ENCODE assay signal across 8 cellular contexts in the genomic region with DNA sequence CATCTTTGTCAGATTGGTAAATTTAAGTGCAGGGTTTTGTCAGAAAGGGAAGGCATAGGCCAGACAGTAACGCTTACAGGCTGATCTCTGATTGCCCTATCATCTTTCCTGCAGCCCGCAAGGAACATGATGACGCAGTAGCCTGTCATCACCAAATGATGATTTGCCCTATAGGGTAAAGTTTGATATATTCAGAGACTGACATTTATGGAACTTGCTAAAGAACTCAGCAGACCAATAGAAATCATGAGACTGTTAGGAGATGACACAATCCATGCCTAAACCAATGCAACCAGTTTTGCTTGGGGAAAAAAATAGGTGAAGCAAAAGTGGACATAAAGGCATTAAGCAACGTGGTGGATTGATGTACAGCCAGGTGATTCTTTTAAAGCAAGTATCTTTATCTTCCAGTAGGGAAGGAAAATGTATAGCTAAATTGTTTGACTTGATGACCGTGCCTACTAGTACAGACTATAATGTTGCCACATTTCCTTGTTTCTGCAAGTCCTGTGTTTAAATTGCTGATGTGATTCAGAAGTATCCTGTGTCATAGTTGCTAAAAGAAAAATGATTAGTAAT. TPM values are rescaled to one million over a fixed set of nuclear protein-coding genes. Genes with fewer than 3 reads are reported as not detected.
DNase-seq lines count a peak whose midpoint lies in the region; TF ChIP-seq lines count a peak whose summit lies in the region.

No MANE protein-coding gene starts in this region.

- in situ Hi-C loops in HAP-1 (cut with MboI; ENCODE audit: low sequenced_read_pairs) = no loop called here

- WGBS in endodermal cell (ENCODE audit: insufficient coverage in 1 of 2, insufficient read length in 1 of 2), 2 experiments = 92 to 100% methylated on average over 5 of the region's 5 CpGs

- peak overlapping the region; percentile 73 for H3K4me3 Mint-ChIP-seq in T-helper 1 cell treated with Interleukin-12 subunit alpha and Interleukin-12 subunit beta and Interleukin-4 antibody, amounts not matched to agents 30 μg/mL and 1 μg/mL, for 36 hours
- H3K4me3 Mint-ChIP-seq in endodermal cell = peak overlapping the region; percentile 87

- H3K4me1 ChIP-seq in endodermal cell (ENCODE audit: control insufficient read depth, insufficient read depth, low read length) (no peaks in the 10 kb centered on the region), HAP-1 (peaks cover 14% of the 10 kb centered on the region)

- intact Hi-C loops in dorsolateral prefrontal cortex (cut with DNase I) = loop anchor here (2.0 to 10.0 kb wide), 3 partner anchors 73 to 227 kb away; partner anchors contain the start of genes GOPC (in 1 of the 2) and SLC35F1 (in 1 of the 2)

- H3K36me3 ChIP-seq in endodermal cell (ENCODE audit: control insufficient read depth, insufficient read depth, low read length) (peaks cover 43% of the 10 kb centered on the region), HAP-1 (replicated peaks) (peaks cover 2% of the 10 kb centered on the region; the same call in 1 of the 2 replicates)

- no peaks in the 10 kb centered on the region for H3K9me3 Mint-ChIP-seq in T-helper 1 cell treated with Interleukin-12 subunit alpha and Interleukin-12 subunit beta and Interleukin-4 antibody, amounts not matched to agents 30 μg/mL and 1 μg/mL, for 36 hours
- H3K9me3 Mint-ChIP-seq in endodermal cell = no peaks in the 10 kb centered on the region

- peaks cover 21% of the 10 kb centered on the region for H3K9me3 ChIP-seq in endodermal cell (ENCODE audit: control insufficient read depth, low read length)
- H3K9me3 ChIP-seq in HAP-1 = no peaks in the 10 kb centered on the region

- H3K27ac ChIP-seq in endodermal cell (ENCODE audit: low read depth, low read length) (no peak overlapping the region), dorsolateral prefrontal cortex (no peak overlapping the region)

- no peaks in the 10 kb centered on the region for H3K27me3 Mint-ChIP-seq in T-helper 1 cell treated with Interleukin-12 subunit alpha and Interleukin-12 subunit beta and Interleukin-4 antibody, amounts not matched to agents 30 μg/mL and 1 μg/mL, for 36 hours (ENCODE audit: low read depth)
- no peaks in the 10 kb centered on the region for H3K27me3 Mint-ChIP-seq in endodermal cell (ENCODE audit: insufficient read depth)

- H3K27ac Mint-ChIP-seq in T-helper 1 cell treated with Interleukin-12 subunit alpha and Interleukin-12 subunit beta and Interleukin-4 antibody, amounts not matched to agents 30 μg/mL and 1 μg/mL, for 36 hours = no peak overlapping the region
- no peak overlapping the region for H3K27ac Mint-ChIP-seq in endodermal cell

- peaks cover 48% of the 10 kb centered on the region for H3K4me1 Mint-ChIP-seq in T-helper 1 cell treated with Interleukin-12 subunit alpha and Interleukin-12 subunit beta and Interleukin-4 antibody, amounts not matched to agents 30 μg/mL and 1 μg/mL, for 36 hours (ENCODE audit: low read depth)
- peaks cover 40% of the 10 kb centered on the region for H3K4me1 Mint-ChIP-seq in endodermal cell

- DNase-seq in T-helper 1 cell (no peak), RKO (ENCODE audit: low spot score) (peak; percentile 75), endodermal cell (no peak), renal cortical epithelial cell (ENCODE audit: low read depth) (peak; percentile 48), occipital lobe (lab: John Stamatoyannopoulos, UW) (no peak), dorsolateral prefrontal cortex (no peak), HAP-1 (ENCODE audit: low spot score in 2 of 2) (no peak)

- no peak overlapping the region for H3K9ac ChIP-seq in endodermal cell (ENCODE audit: extremely low read depth, low read length, poor library complexity, severe bottlenecking)

- H3K27me3 ChIP-seq in endodermal cell (ENCODE audit: control insufficient read depth, insufficient read depth, low read length, poor library complexity, severe bottlenecking) = no peaks in the 10 kb centered on the region
- no peaks in the 10 kb centered on the region for H3K27me3 ChIP-seq in dorsolateral prefrontal cortex
- no peaks in the 10 kb centered on the region for H3K27me3 ChIP-seq in HAP-1 (ENCODE audit: low read depth)

- H3K4me3 ChIP-seq in endodermal cell (ENCODE audit: low read length) (peak overlapping the region; percentile 81), dorsolateral prefrontal cortex (peak overlapping the region in 19 of 59 donors; percentile 1 to 86 (median 75)), HAP-1 (no peak overlapping the region)

- peaks cover 26% of the 10 kb centered on the region for H3K36me3 Mint-ChIP-seq in T-helper 1 cell treated with Interleukin-12 subunit alpha and Interleukin-12 subunit beta and Interleukin-4 antibody, amounts not matched to agents 30 μg/mL and 1 μg/mL, for 36 hours (ENCODE audit: low read depth)
- H3K36me3 Mint-ChIP-seq in endodermal cell (ENCODE audit: low read depth) = peaks cover 23% of the 10 kb centered on the region

- no peak for TF ChIP-seq CTCF in endodermal cell (conservative IDR thresholded peaks at IDR 0.05)
- TF ChIP-seq CTCF in dorsolateral prefrontal cortex (IDR thresholded peaks at IDR 0.05 in 54 of 56, conservative IDR thresholded peaks at IDR 0.05 in 2 of 56; ENCODE audit: low read depth in 1 of 56, partially characterized antibody in 56 of 56) = no peak

RNA-seq across cellular contexts. Expression of gene NUS1, which starts 2.4 kb away (rescaled TPM):
- total RNA-seq in endodermal cell (10 to 100 TPM; 45.7 to 65.1 TPM), renal cortical epithelial cell (20.0 and 38.2 TPM in 2 replicates), occipital lobe (37.7 TPM), dorsolateral prefrontal cortex (10 to 100 TPM; 15.8 to 34.5 (median 24.9) TPM)
- polyA plus RNA-seq in endodermal cell (2013, experiment 1 of 2) = 39.5 TPM
- 38.2 TPM for polyA plus RNA-seq in endodermal cell (2013, experiment 2 of 2)

Comparison
In these comparisons a context has a peak if more than half of its experiments do, and no peak if none do; other contexts are left out.
1. DNase-seq: peak in RKO (single experiment) and renal cortical epithelial cell (single experiment); none in T-helper 1 cell (0 of 5), endodermal cell (single experiment), occipital lobe (single experiment), dorsolateral prefrontal cortex (0 of 10) and HAP-1 (0 of 2).